15 cellular contexts compared by ENCODE assay signal in genomic region chr2:191922736-191923651, GRCh38.
A peak's percentile ranks its signal among the peaks of the same experiment; 100 is the strongest.
DNase-seq lines count a peak whose midpoint lies in the region; ATAC-seq and TF ChIP-seq lines count a peak whose summit lies in the region.
"Had no signal": no experiment of that assay in that cellular context is flagged by ENCODE, and none has a peak within 500 bp of the region (broad histone marks: within the 10 kb centered on the region; RNA-seq: fewer than 3 reads in every experiment).

No MANE protein-coding gene starts in this region.

- CTCF ChIA-PET in activated CD8-positive, alpha-beta memory T cell treated with anti-CD3 and anti-CD28 coated beads, Interleukin-2, amount 10 ng/mL, durations not matched to agents 7 days and 5 days (lab: Charles Lee) = interaction anchor here (1.2 kb wide), 1 partner anchor 368 kb away, joined by 3 read pairs; no protein-coding TSS in a partner anchor
- CTCF ChIA-PET in T-cell (lab: Charles Lee) = no interaction called here

- H3K27ac Mint-ChIP-seq in activated CD8-positive, alpha-beta memory T cell treated with anti-CD3 and anti-CD28 coated beads, Interleukin-2, amount 10 ng/mL, durations not matched to agents 7 days and 5 days = no peak overlapping the region
- H3K27ac Mint-ChIP-seq in T-cell = no peak overlapping the region

- H3K4me1 Mint-ChIP-seq in activated CD8-positive, alpha-beta memory T cell treated with anti-CD3 and anti-CD28 coated beads, Interleukin-2, amount 10 ng/mL, durations not matched to agents 7 days and 5 days = no peaks in the 10 kb centered on the region
- no peaks in the 10 kb centered on the region for H3K4me1 Mint-ChIP-seq in T-cell

- peaks cover 6% of the 10 kb centered on the region for H3K27me3 Mint-ChIP-seq in activated CD8-positive, alpha-beta memory T cell treated with anti-CD3 and anti-CD28 coated beads, Interleukin-2, amount 10 ng/mL, durations not matched to agents 7 days and 5 days
- peaks cover 3% of the 10 kb centered on the region in 2 donors for H3K27me3 Mint-ChIP-seq in T-cell

- no peaks in the 10 kb centered on the region for H3K36me3 Mint-ChIP-seq in activated CD8-positive, alpha-beta memory T cell treated with anti-CD3 and anti-CD28 coated beads, Interleukin-2, amount 10 ng/mL, durations not matched to agents 7 days and 5 days
- no peaks in the 10 kb centered on the region for H3K36me3 Mint-ChIP-seq in T-cell

- DNase-seq in GM20000 (ENCODE audit: low spot score) (peak; percentile 87), NCI-H446 treated with DMSO at 0.1 percent for 48 hours (lab: John Stamatoyannopoulos, UW) (no peak), heart left ventricle (no peak), T-cell (no peak)
- no peak for DNase-seq in activated CD8-positive, alpha-beta memory T cell treated with anti-CD3 and anti-CD28 coated beads, Interleukin-2, amount 10 ng/mL, durations not matched to agents 7 days and 5 days
- DNase-seq: activated effector memory CD4-positive, alpha-beta T cell treated with Interleukin-2 at 50 U/mL for 16 hours; cerebellar nuclear complex; NCI-H1694; substantia nigra; WERI-Rb-1 had no signal

- intact Hi-C loops in heart left ventricle (cut with DNase I) = no loop called here

- no peaks in the 10 kb centered on the region for H3K9me3 ChIP-seq in heart left ventricle
- H3K9me3 ChIP-seq: neutrophil had no signal

- no peaks in the 10 kb centered on the region for H3K36me3 ChIP-seq in heart left ventricle
- H3K36me3 ChIP-seq: neutrophil, WERI-Rb-1 had no signal

- H3K27me3 ChIP-seq in heart left ventricle = no peaks in the 10 kb centered on the region
- H3K27me3 ChIP-seq: neutrophil had no signal

- no peak overlapping the region for H3K4me3 Mint-ChIP-seq in activated CD8-positive, alpha-beta memory T cell treated with anti-CD3 and anti-CD28 coated beads, Interleukin-2, amount 10 ng/mL, durations not matched to agents 7 days and 5 days
- H3K4me3 Mint-ChIP-seq in T-cell = no peak overlapping the region

- no peaks in the 10 kb centered on the region for H3K9me3 Mint-ChIP-seq in activated CD8-positive, alpha-beta memory T cell treated with anti-CD3 and anti-CD28 coated beads, Interleukin-2, amount 10 ng/mL, durations not matched to agents 7 days and 5 days (ENCODE audit: low read depth)
- no peaks in the 10 kb centered on the region for H3K9me3 Mint-ChIP-seq in T-cell

- H3K27ac ChIP-seq in heart left ventricle = no peak overlapping the region
- H3K27ac ChIP-seq: neutrophil, WERI-Rb-1 had no signal

- ATAC-seq in GM18508 (IDR thresholded peaks at IDR 0.05; ENCODE audit: insufficient read depth, unreplicated experiment) = peak; percentile 97
- peak; percentile 97 for ATAC-seq in HG02938 (IDR thresholded peaks at IDR 0.05; ENCODE audit: unreplicated experiment)
- ATAC-seq in HG03571 (IDR thresholded peaks at IDR 0.05; ENCODE audit: unreplicated experiment) = peak; percentile 97
- ATAC-seq in heart left ventricle = no peak
- ATAC-seq in activated CD8-positive, alpha-beta memory T cell treated with anti-CD3 and anti-CD28 coated beads, Interleukin-2, amount 10 ng/mL, durations not matched to agents 7 days and 5 days = no peak
- ATAC-seq in T-cell (replicated peaks in 1 of 4) = no peak
- ATAC-seq: Panc1 had no signal

- POLR2A ChIA-PET in T-cell (lab: Charles Lee) = no interaction called here

- TF ChIP-seq CTCF in GM20000 (IDR thresholded peaks at IDR 0.05; ENCODE audit: extremely low read depth, missing control alignments) (no peak), heart left ventricle (IDR thresholded peaks at IDR 0.05) (no peak)

- TF ChIP-seq POLR2A in heart left ventricle (IDR thresholded peaks at IDR 0.05) = no peak

- peaks cover 0 to 19% (median 6%) of the 10 kb centered on the region in 12 donors for H3K4me1 ChIP-seq in heart left ventricle

- H3K4me3 ChIP-seq in heart left ventricle = no peak overlapping the region

- WGBS in heart left ventricle, 4 donors = 97 to 98% (median 97%) methylated on average over 20 of the region's 20 CpGs

Comparison
In these comparisons a context has a peak if more than half of its experiments do, and no peak if none do; other contexts are left out.
1. ATAC-seq: peak in GM18508 (single experiment), HG02938 (single experiment) and HG03571 (single experiment); none in heart left ventricle (0 of 4), activated CD8-positive, alpha-beta memory T cell treated with anti-CD3 and anti-CD28 coated beads, Interleukin-2, amount 10 ng/mL, durations not matched to agents 7 days and 5 days (single experiment) and T-cell (0 of 4).